18 cellular contexts compared by ENCODE assay signal in genomic region chr20:10076126-10077080, GRCh38. TPM values are rescaled to one million over a fixed set of nuclear protein-coding genes. Genes with fewer than 3 reads are reported as not detected.
A peak's percentile ranks its signal among the peaks of the same experiment; 100 is the strongest.
DNase-seq lines count a peak whose midpoint lies in the region; ATAC-seq and TF ChIP-seq lines count a peak whose summit lies in the region.
"Had no signal": no experiment of that assay in that cellular context is flagged by ENCODE, and none has a peak within 500 bp of the region (broad histone marks: within the 10 kb centered on the region; RNA-seq: fewer than 3 reads in every experiment).

No MANE protein-coding gene starts in this region.

- no peak overlapping the region for H2AFZ ChIP-seq in H9 (ENCODE audit: low read length)

- no peak overlapping the region for H3K23ac ChIP-seq in H9 (ENCODE audit: insufficient read length, low read depth, low read length)

- H4K20me1 ChIP-seq in H9 (ENCODE audit: control insufficient read depth, insufficient read depth, insufficient read length), result no peaks in the 10 kb centered on the region

- POLR2A ChIA-PET in activated CD8-positive, alpha-beta T cell treated with anti-CD3 and anti-CD28 coated beads, Interleukin-2, amount 10 ng/mL, durations not matched to agents 7 days and 5 days (lab: Charles Lee), result no interaction called here

- WGBS in H9 (ENCODE audit: extremely low coverage, insufficient read length, low lambda C conversion rate), result no CpG with 5 or more reads among the region's 5 CpGs
- WGBS in prostate gland, result 64% methylated on average over 5 of the region's 5 CpGs

- no peak overlapping the region for H2BK12ac ChIP-seq in H9 (ENCODE audit: insufficient read length, low read depth, low read length)

- H3K27ac Mint-ChIP-seq in H9, result peak overlapping the region in 1 of 3 experiments; percentile 19; a peak in 1 of 7 replicates
- no peak overlapping the region for H3K27ac Mint-ChIP-seq in activated CD8-positive, alpha-beta T cell treated with anti-CD3 and anti-CD28 coated beads, Interleukin-2, amount 10 ng/mL, durations not matched to agents 7 days and 5 days
- H3K27ac Mint-ChIP-seq: activated naive CD8-positive, alpha-beta T cell treated with anti-CD3 and anti-CD28 coated beads for 36 hours; activated T-cell treated with anti-CD3 and anti-CD28 coated beads, Interleukin-2, amount 50 U/mL, for 24 hours; endodermal cell had no signal

- no peaks in the 10 kb centered on the region for H3K79me1 ChIP-seq in H9 (ENCODE audit: insufficient read depth, low read depth, low read length, poor library complexity, severe bottlenecking)

- no peaks in the 10 kb centered on the region for H3K4me1 Mint-ChIP-seq in H9
- H3K4me1 Mint-ChIP-seq in activated CD8-positive, alpha-beta T cell treated with anti-CD3 and anti-CD28 coated beads, Interleukin-2, amount 10 ng/mL, durations not matched to agents 7 days and 5 days (ENCODE audit: low read depth), result no peaks in the 10 kb centered on the region
- H3K4me1 Mint-ChIP-seq: activated naive CD8-positive, alpha-beta T cell treated with anti-CD3 and anti-CD28 coated beads for 36 hours had no signal

- no peak overlapping the region for H4K91ac ChIP-seq in H9 (ENCODE audit: insufficient read length, low read depth, low read length)

- H3K27me3 Mint-ChIP-seq in H9 (ENCODE audit: low read depth), result no peaks in the 10 kb centered on the region; the same call in 1 of the 2 replicates
- H3K27me3 Mint-ChIP-seq in activated CD8-positive, alpha-beta T cell treated with anti-CD3 and anti-CD28 coated beads, Interleukin-2, amount 10 ng/mL, durations not matched to agents 7 days and 5 days (ENCODE audit: low read depth), result peaks cover 11% of the 10 kb centered on the region

- H3T11ph ChIP-seq in H9 (ENCODE audit: low read length), result no peak overlapping the region

- no peaks in the 10 kb centered on the region for H3K9me3 ChIP-seq in H9 (ENCODE audit: control insufficient read depth, low read depth, low read length)
- no peaks in the 10 kb centered on the region for H3K9me3 ChIP-seq in RWPE2 (ENCODE audit: severe bottlenecking)
- no peaks in the 10 kb centered on the region for H3K9me3 ChIP-seq in prostate gland
- H3K9me3 ChIP-seq: gastroesophageal sphincter had no signal

- ATAC-seq in RWPE2 (ENCODE audit: low read depth), result peak; percentile 50
- ATAC-seq in HG02870 (IDR thresholded peaks at IDR 0.05; ENCODE audit: unreplicated experiment), result no peak
- no peak for ATAC-seq in HG02588 (IDR thresholded peaks at IDR 0.05; ENCODE audit: unreplicated experiment)
- no peak for ATAC-seq in activated CD8-positive, alpha-beta T cell treated with anti-CD3 and anti-CD28 coated beads, Interleukin-2, amount 10 ng/mL, durations not matched to agents 7 days and 5 days
- ATAC-seq: gastroesophageal sphincter had no signal

- H3K4me3 ChIP-seq in RWPE2 (ENCODE audit: severe bottlenecking), result no peak overlapping the region
- no peak overlapping the region for H3K4me3 ChIP-seq in fibroblast of the aortic adventitia (ENCODE audit: low read depth, low read length)
- H3K4me3 ChIP-seq in prostate gland, result no peak overlapping the region
- H3K4me3 ChIP-seq: gastroesophageal sphincter had no signal

- DNase-seq in H9, result no peak
- DNase-seq in RWPE2 (ENCODE audit: low spot score), result no peak
- peak; percentile 35 for DNase-seq in fibroblast of the aortic adventitia (ENCODE audit: low read depth)
- peak; percentile 8 for DNase-seq in prostate gland (ENCODE audit: low spot score)
- DNase-seq in GM03348 (ENCODE audit: low spot score), result no peak
- DNase-seq in activated CD8-positive, alpha-beta T cell treated with anti-CD3 and anti-CD28 coated beads, Interleukin-2, amount 10 ng/mL, durations not matched to agents 7 days and 5 days, result no peak
- DNase-seq: activated CD4-positive, alpha-beta T cell treated with anti-CD3 and anti-CD28 coated beads, Interleukin-2, amount 50 U/mL, for 4 hours; activated naive CD8-positive, alpha-beta T cell treated with anti-CD3 and anti-CD28 coated beads for 36 hours; activated T-cell treated with anti-CD3 and anti-CD28 coated beads, Interleukin-2, amount 50 U/mL, for 24 hours; DMS 273 treated with DMSO at 0.1 percent for 48 hours; KG1; NCI-H1436; NCI-H446 treated with DMSO at 0.1 percent for 48 hours; occipital lobe had no signal

- H4K8ac ChIP-seq in H9 (replicated peaks; ENCODE audit: insufficient read length, low read depth, low read length), result peak overlapping the region; percentile 60

- H3K9ac ChIP-seq in H9 (ENCODE audit: extremely low read depth, insufficient read length, low read length), result no peak overlapping the region

- no peak for TF ChIP-seq CTCF in H9 (conservative IDR thresholded peaks at IDR 0.05)
- no peak for TF ChIP-seq CTCF in RWPE2 (IDR thresholded peaks at IDR 0.05; ENCODE audit: poor library complexity, severe bottlenecking)
- no peak for TF ChIP-seq CTCF in fibroblast of the aortic adventitia (IDR thresholded peaks at IDR 0.05; ENCODE audit: insufficient read depth, low read length)
- TF ChIP-seq CTCF in prostate gland (IDR thresholded peaks at IDR 0.05), result no peak

- no peak overlapping the region for H4K5ac ChIP-seq in H9 (ENCODE audit: insufficient read length, low read depth, low read length)

- H3K9me3 Mint-ChIP-seq in H9, result no peaks in the 10 kb centered on the region; a peak in 1 of 5 replicates
- H3K9me3 Mint-ChIP-seq in activated CD8-positive, alpha-beta T cell treated with anti-CD3 and anti-CD28 coated beads, Interleukin-2, amount 10 ng/mL, durations not matched to agents 7 days and 5 days (ENCODE audit: insufficient read depth), result no peaks in the 10 kb centered on the region
- H3K9me3 Mint-ChIP-seq: activated naive CD8-positive, alpha-beta T cell treated with anti-CD3 and anti-CD28 coated beads for 36 hours; activated T-cell treated with anti-CD3 and anti-CD28 coated beads, Interleukin-2, amount 50 U/mL, for 24 hours; endodermal cell had no signal

- H3K36me3 ChIP-seq in RWPE2 (ENCODE audit: low read depth) (no peaks in the 10 kb centered on the region), prostate gland (no peaks in the 10 kb centered on the region)
- H3K36me3 ChIP-seq: gastroesophageal sphincter had no signal

- no peak overlapping the region for H3K14ac ChIP-seq in H9 (ENCODE audit: insufficient read depth, low read length)

- CTCF ChIA-PET in activated CD8-positive, alpha-beta T cell treated with anti-CD3 and anti-CD28 coated beads, Interleukin-2, amount 10 ng/mL, durations not matched to agents 7 days and 5 days (lab: Charles Lee), result interaction anchor here (0.8 to 3.4 kb wide), 5 partner anchors 15 to 218 kb away, joined by 3 to 11 read pairs (median 7); partner anchors contain the start of gene ANKEF1

- no peaks in the 10 kb centered on the region for H3K36me3 Mint-ChIP-seq in H9 (ENCODE audit: insufficient read depth in 1 of 3, low read depth in 3 of 3)
- H3K36me3 Mint-ChIP-seq in activated CD8-positive, alpha-beta T cell treated with anti-CD3 and anti-CD28 coated beads, Interleukin-2, amount 10 ng/mL, durations not matched to agents 7 days and 5 days (ENCODE audit: low read depth), result no peaks in the 10 kb centered on the region
- H3K36me3 Mint-ChIP-seq: activated naive CD8-positive, alpha-beta T cell treated with anti-CD3 and anti-CD28 coated beads for 36 hours had no signal

- no peak overlapping the region for H3K18ac ChIP-seq in H9 (ENCODE audit: insufficient read length, low read depth, low read length)

- H2BK20ac ChIP-seq in H9 (ENCODE audit: low read depth, low read length, poor library complexity, severe bottlenecking), result no peak overlapping the region

- H3K4me1 ChIP-seq in H9 (ENCODE audit: insufficient read depth, low read length) (no peaks in the 10 kb centered on the region), RWPE2 (ENCODE audit: insufficient read depth, poor library complexity, severe bottlenecking) (peaks cover 61% of the 10 kb centered on the region), prostate gland (replicated peaks) (no peaks in the 10 kb centered on the region)
- H3K4me1 ChIP-seq: gastroesophageal sphincter had no signal

- no peaks in the 10 kb centered on the region for H3K79me2 ChIP-seq in H9 (ENCODE audit: insufficient read depth, low read length)

- H2BK5ac ChIP-seq in H9 (ENCODE audit: insufficient read length, low read length), result no peak overlapping the region

- no peaks in the 10 kb centered on the region for H3K27me3 ChIP-seq in H9 (ENCODE audit: insufficient read depth, low read length)
- H3K27me3 ChIP-seq in RWPE2 (ENCODE audit: insufficient read depth, poor library complexity, severe bottlenecking), result no peaks in the 10 kb centered on the region
- H3K27me3 ChIP-seq in prostate gland (replicated peaks; ENCODE audit: insufficient read depth), result no peaks in the 10 kb centered on the region
- H3K27me3 ChIP-seq: gastroesophageal sphincter had no signal

- H3K27ac ChIP-seq in H9 (ENCODE audit: insufficient read length, low read depth, low read length) (no peak overlapping the region), RWPE2 (ENCODE audit: poor library complexity, severe bottlenecking) (peak overlapping the region; percentile 87), prostate gland (no peak overlapping the region)

- no peak overlapping the region for H2BK15ac ChIP-seq in H9 (ENCODE audit: low read depth, low read length)

- TF ChIP-seq POLR2A in prostate gland (IDR thresholded peaks at IDR 0.05), result no peak

- H3K23me2 ChIP-seq in H9 (ENCODE audit: insufficient read length, low read depth, low read length, poor library complexity, severe bottlenecking), result no peaks in the 10 kb centered on the region

- H3K56ac ChIP-seq in H9 (ENCODE audit: insufficient read length, low read depth, low read length), result no peak overlapping the region

- H2AK5ac ChIP-seq in H9 (ENCODE audit: insufficient read length, low read length), result no peak overlapping the region

- no peak overlapping the region for H2BK120ac ChIP-seq in H9 (ENCODE audit: low read depth, low read length, poor library complexity, severe bottlenecking)

- H3K4me2 ChIP-seq in H9 (ENCODE audit: insufficient read depth, insufficient read length, low read length), result no peak overlapping the region

- intact Hi-C loops in prostate gland (cut with DNase I), result no loop called here

- H3K4me3 Mint-ChIP-seq in H9, result no peak overlapping the region
- H3K4me3 Mint-ChIP-seq in activated CD8-positive, alpha-beta T cell treated with anti-CD3 and anti-CD28 coated beads, Interleukin-2, amount 10 ng/mL, durations not matched to agents 7 days and 5 days, result no peak overlapping the region
- H3K4me3 Mint-ChIP-seq: activated naive CD8-positive, alpha-beta T cell treated with anti-CD3 and anti-CD28 coated beads for 36 hours; activated T-cell treated with anti-CD3 and anti-CD28 coated beads, Interleukin-2, amount 50 U/mL, for 24 hours; endodermal cell had no signal

- H3K4ac ChIP-seq in H9 (ENCODE audit: low read depth, low read length), result no peak overlapping the region

RNA-seq across cellular contexts. Expression of gene ANKEF1, which starts 41.6 kb away (rescaled TPM):
- total RNA-seq in H9 (2021) (8.3 and 9.7 TPM in 2 replicates), fibroblast of the aortic adventitia (ENCODE audit: low replicate concordance) (0.65 and 1.8 TPM in 2 replicates), prostate gland (1 to 10 TPM; 7.1 to 7.5 TPM)
- 1 to 10 TPM; 3.6 to 3.9 TPM for total RNA-seq in activated CD8-positive, alpha-beta T cell treated with anti-CD3 and anti-CD28 coated beads, Interleukin-2, amount 10 ng/mL, durations not matched to agents 7 days and 5 days

Comparison
In these comparisons a context has a peak if more than half of its experiments do, and no peak if none do; other contexts are left out.
1. DNase-seq: peak in fibroblast of the aortic adventitia (single experiment) and prostate gland (single experiment); none in H9 (single experiment), RWPE2 (single experiment), GM03348 (single experiment) and activated CD8-positive, alpha-beta T cell treated with anti-CD3 and anti-CD28 coated beads, Interleukin-2, amount 10 ng/mL, durations not matched to agents 7 days and 5 days (single experiment).